In genomic region chr18:35072616-35073015, GRCh38 we compare ENCODE assay signal across 26 cellular contexts. TPM values are rescaled to one million over a fixed set of nuclear protein-coding genes. Genes with fewer than 3 reads are reported as not detected.
DNase-seq lines count a peak whose midpoint lies in the region; ATAC-seq and TF ChIP-seq lines count a peak whose summit lies in the region.
"Had no signal": no experiment of that assay in that cellular context is flagged by ENCODE, and none has a peak within 500 bp of the region (broad histone marks: within the 10 kb centered on the region; RNA-seq: fewer than 3 reads in every experiment).

No MANE protein-coding gene starts in this region.

- H3K27ac ChIP-seq in dorsolateral prefrontal cortex (peak overlapping the region in 42 of 59 donors; percentile 0 to 75 (median 55)), skeletal muscle tissue (ENCODE audit: low read depth, low read length) (peak overlapping the region; percentile 26)
- H3K27ac ChIP-seq: cardiac muscle cell, epithelial cell of prostate, ovary, right lobe of liver, transverse colon had no signal

- no peak overlapping the region for H3K4me3 ChIP-seq in dorsolateral prefrontal cortex
- no peak overlapping the region for H3K4me3 ChIP-seq in skeletal muscle tissue (ENCODE audit: low read length in 3 of 3)
- H3K4me3 ChIP-seq: cardiac muscle cell, ovary, right lobe of liver, transverse colon had no signal

- in situ Hi-C loops in KBM-7 (cut with MboI; ENCODE audit: low pct_unique_long_range_greater_than_20kb, low sequenced_read_pairs), result no loop called here

- no peak for ATAC-seq in GM19452 (IDR thresholded peaks at IDR 0.05; ENCODE audit: unreplicated experiment)
- no peak for ATAC-seq in GM21381 (IDR thresholded peaks at IDR 0.05; ENCODE audit: unreplicated experiment)
- ATAC-seq in GM18867 (IDR thresholded peaks at IDR 0.05; ENCODE audit: unreplicated experiment), result no peak
- ATAC-seq: CD8-positive, alpha-beta T cell; naive thymus-derived CD4-positive, alpha-beta T cell had no signal

- H3K27me3 ChIP-seq in dorsolateral prefrontal cortex (no peaks in the 10 kb centered on the region), skeletal muscle tissue (ENCODE audit: control insufficient read depth in 3 of 3, insufficient read depth in 3 of 3, low read length in 3 of 3) (no peaks in the 10 kb centered on the region)
- H3K27me3 ChIP-seq: cardiac muscle cell, ovary, right lobe of liver, transverse colon had no signal

- no peak overlapping the region for H3K9ac ChIP-seq in skeletal muscle tissue (ENCODE audit: low read depth in 1 of 3, low read length in 3 of 3)

- H3K9me3 ChIP-seq in skeletal muscle tissue (ENCODE audit: control insufficient read depth in 3 of 3, low read length in 3 of 3), result no peaks in the 10 kb centered on the region
- H3K9me3 ChIP-seq: ovary, right lobe of liver, transverse colon had no signal

- H3K4me1 ChIP-seq in skeletal muscle tissue (ENCODE audit: control insufficient read depth in 3 of 3, insufficient read depth in 3 of 3, low read length in 3 of 3), result peaks cover 15 to 29% (median 21%) of the 10 kb centered on the region in 3 donors
- H3K4me1 ChIP-seq: right lobe of liver had no signal

- intact Hi-C loops in dorsolateral prefrontal cortex (cut with DNase I), result no loop called here

- DNase-seq in KBM-7 (peak; percentile 29), SK-N-DZ (ENCODE audit: low spot score) (peak; percentile 47), dorsolateral prefrontal cortex (no peak)
- DNase-seq: activated CD4-positive, alpha-beta T cell treated with anti-CD3 and anti-CD28 coated beads for 4 hours; activated naive CD4-positive, alpha-beta T cell; activated T-cell treated with anti-CD3 and anti-CD28 coated beads, Interleukin-2, amount 50 U/mL, for 48 hours; amygdala; CD8-positive, alpha-beta T cell; DMS153; naive thymus-derived CD4-positive, alpha-beta T cell; NCI-H1105; NCI-H2029; NCI-H226; NCI-H748 treated with DMSO at 0.1 percent for 48 hours; ovary; right lobe of liver; SHP77; stimulated activated naive CD8-positive, alpha-beta T cell treated with anti-CD3 and anti-CD28 coated beads, Interleukin-15, amount 100 ng/mL, for 72 hours; T-helper 1 cell; transverse colon had no signal

- H3K36me3 ChIP-seq in skeletal muscle tissue (ENCODE audit: control insufficient read depth in 3 of 3, insufficient read depth in 3 of 3, low read length in 3 of 3), result peaks cover 0 to 11% (median 2%) of the 10 kb centered on the region in 3 donors
- H3K36me3 ChIP-seq: cardiac muscle cell, ovary, right lobe of liver had no signal

- TF ChIP-seq CTCF in dorsolateral prefrontal cortex (IDR thresholded peaks at IDR 0.05 in 54 of 56, conservative IDR thresholded peaks at IDR 0.05 in 2 of 56; ENCODE audit: low read depth in 1 of 56, partially characterized antibody in 56 of 56), result no peak

RNA-seq across cellular contexts. Expression of gene MAPRE2, which starts 31.4 kb away (rescaled TPM):
- 20.1 and 20.2 TPM in 2 replicates for polyA plus RNA-seq in SK-N-DZ (2014; cell fraction: cytosol; rRNA removed)
- 12.3 and 16.4 TPM in 2 replicates for polyA plus RNA-seq in SK-N-DZ (2014; cell fraction: nucleus; rRNA removed)
- total RNA-seq in dorsolateral prefrontal cortex (100 to 1,000 TPM; 105 to 278 (median 202) TPM), skeletal muscle tissue (9.4 TPM)

Comparison
In these comparisons a context has a peak if more than half of its experiments do, and no peak if none do; other contexts are left out.
1. DNase-seq: peak in KBM-7 (single experiment) and SK-N-DZ (single experiment); none in dorsolateral prefrontal cortex (0 of 10).
2. RNA of gene MAPRE2, which starts 31.4 kb away (total RNA-seq): 105 to 278 TPM in dorsolateral prefrontal cortex; 9.4 TPM in skeletal muscle tissue (single experiment); every median in the first group is over 10 times any median in the second.